ENCODE assay signal across 26 cellular contexts in the genomic region with DNA sequence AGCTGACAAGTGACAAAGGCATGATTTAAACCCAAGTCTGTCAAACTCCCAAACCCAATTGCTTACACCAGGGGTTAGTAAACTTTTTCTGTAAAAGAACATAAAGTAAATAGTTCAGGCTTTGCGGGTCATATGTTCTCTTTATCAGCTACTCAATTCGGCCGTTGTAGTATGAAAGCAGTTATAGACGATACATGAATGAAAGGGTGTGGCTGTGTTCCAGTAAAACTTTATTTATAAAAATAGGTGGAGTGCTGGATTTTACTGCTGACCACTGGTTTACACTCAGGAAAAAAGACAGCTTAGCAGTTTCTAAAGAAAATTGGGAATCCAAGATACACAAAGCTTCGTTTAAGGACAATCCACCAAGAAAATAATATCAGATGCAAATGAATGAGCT.
DNase-seq lines count a peak whose midpoint lies in the region; ATAC-seq, FAIRE-seq and TF ChIP-seq lines count a peak whose summit lies in the region.
"Had no signal": no experiment of that assay in that cellular context is flagged by ENCODE, and none has a peak within 500 bp of the region (broad histone marks: within the 10 kb centered on the region; RNA-seq: fewer than 3 reads in every experiment).

No MANE protein-coding gene starts in this region.

- H3K27me3 ChIP-seq in GM23338 (ENCODE audit: insufficient read depth) (no peaks in the 10 kb centered on the region), K562 (ENCODE audit: control insufficient read depth in 2 of 2, insufficient read depth in 2 of 2, low read length in 2 of 2) (peaks cover 0 to 3% of the 10 kb centered on the region in 2 experiments; a peak in 1 of 5 replicates)
- H3K27me3 ChIP-seq: BE2C, BLaER1 had no signal

- intact Hi-C loops in K562 (cut with micrococcal nuclease) = no loop called here
- intact Hi-C loops in mucosa of descending colon (cut with DNase I, micrococcal nuclease) = no loop called here

- H3K9me2 ChIP-seq in GM23338 (ENCODE audit: insufficient read depth) = 0 out of 2 replicates have a peak, but pooled peaks cover 10% of the 10 kb centered on the region

- in situ Hi-C loops in K562 (cut with MboI) = no loop called here

- 3% methylated on average over 5 of the region's 5 CpGs for WGBS in K562 (ENCODE audit: insufficient coverage, low coverage, missing lambda C conversion rate)

- no peaks in the 10 kb centered on the region for H4K20me1 ChIP-seq in GM23338 (replicated peaks; ENCODE audit: insufficient read depth)
- no peaks in the 10 kb centered on the region for H4K20me1 ChIP-seq in K562 (replicated peaks; ENCODE audit: control insufficient read depth, insufficient read depth, low read length)
- H4K20me1 ChIP-seq: BLaER1 had no signal

- H2AFZ ChIP-seq in GM23338 (peak overlapping the region; percentile 35; the same call in 1 of the 2 replicates), K562 (ENCODE audit: low read depth, low read length) (peak overlapping the region; percentile 26; the same call in 1 of the 2 replicates)

- TF ChIP-seq RAD21 in K562 (CRISPR knock-in tag; conservative IDR thresholded peaks at IDR 0.05 in 1 of 2, IDR thresholded peaks at IDR 0.05 in 1 of 2) = no peak

- no peak for TF ChIP-seq EP300 in K562 (IDR thresholded peaks at IDR 0.05; ENCODE audit: low read length)

- DNase-seq in GM23338 (ENCODE audit: low spot score) (no peak), K562 (ENCODE audit: extremely low read depth in 1 of 4, low spot score in 3 of 4) (no peak), mucosa of descending colon (no peak), NCI-H2081 (lab: John Stamatoyannopoulos, UW) (no peak), NCI-H345 treated with DMSO at 0.1 percent for 48 hours (lab: John Stamatoyannopoulos, UW; ENCODE audit: unreplicated experiment) (no peak)
- DNase-seq: 8988T; ACHN; BE2C; C1 segment of cervical spinal cord; CD4-positive, alpha-beta memory T cell; CD4-positive, CD25-positive, alpha-beta regulatory T cell; CD8-positive, alpha-beta memory T cell; COR-L47; DMS 273 treated with DMSO at 0.1 percent for 48 hours; DMS153; DMS53; DMS79; DND-41; EL; GDM1 had no signal

- no peaks in the 10 kb centered on the region for H3K4me1 Mint-ChIP-seq in GM23338
- H3K4me1 Mint-ChIP-seq: CD14-positive monocyte; CD4-positive, alpha-beta memory T cell; CD4-positive, CD25-positive, alpha-beta regulatory T cell; CD8-positive, alpha-beta memory T cell had no signal

- H3K36me3 ChIP-seq in GM23338 (ENCODE audit: insufficient read depth) (no peaks in the 10 kb centered on the region), K562 (ENCODE audit: control insufficient read depth, insufficient read depth, low read length) (no peaks in the 10 kb centered on the region), mucosa of descending colon (ENCODE audit: low read depth) (no peaks in the 10 kb centered on the region)
- H3K36me3 ChIP-seq: BE2C, BLaER1 had no signal

- no peak overlapping the region for H3K27ac Mint-ChIP-seq in GM23338
- H3K27ac Mint-ChIP-seq: CD14-positive monocyte; CD4-positive, alpha-beta memory T cell; CD4-positive, CD25-positive, alpha-beta regulatory T cell; CD8-positive, alpha-beta memory T cell had no signal

- ATAC-seq in GM23338 (no peak), K562 (no peak), mucosa of descending colon (peak; percentile 76)
- ATAC-seq: GM12878 had no signal

- no peaks in the 10 kb centered on the region for H3K4me1 ChIP-seq in GM23338 (ENCODE audit: insufficient read depth)
- no peaks in the 10 kb centered on the region for H3K4me1 ChIP-seq in K562 (replicated peaks in 1 of 2; ENCODE audit: control insufficient read depth in 2 of 2, insufficient read depth in 2 of 2, low read length in 2 of 2)
- no peaks in the 10 kb centered on the region for H3K4me1 ChIP-seq in mucosa of descending colon (ENCODE audit: low read depth)
- H3K4me1 ChIP-seq: BE2C, BLaER1 had no signal

- H3K4me3 ChIP-seq in GM23338 = no peak overlapping the region
- H3K4me3 ChIP-seq in K562 = no peak overlapping the region
- no peak overlapping the region for H3K4me3 ChIP-seq in mucosa of descending colon
- H3K4me3 ChIP-seq: BLaER1, GM12878 had no signal

- FAIRE-seq in K562 (lab: Jason Lieb, UNC) = no peak
- FAIRE-seq: A204.1, GM12878, GM12892, GM18507 had no signal

- no peak overlapping the region for H3K4me3 Mint-ChIP-seq in GM23338
- H3K4me3 Mint-ChIP-seq: CD14-positive monocyte; CD4-positive, alpha-beta memory T cell; CD4-positive, CD25-positive, alpha-beta regulatory T cell; CD8-positive, alpha-beta memory T cell had no signal

- CTCF ChIA-PET in K562 (lab: Yijun Ruan, JAX; ENCODE audit: low intra/inter-chr PET ratio) = no interaction called here

- peaks cover 8% of the 10 kb centered on the region; the same call in 2 of the 3 replicates for H3K9me3 Mint-ChIP-seq in GM23338
- H3K9me3 Mint-ChIP-seq: CD4-positive, alpha-beta memory T cell had no signal

- no peaks in the 10 kb centered on the region; the same call in 2 of the 3 replicates for H3K36me3 Mint-ChIP-seq in GM23338 (ENCODE audit: low read depth)
- H3K36me3 Mint-ChIP-seq: CD14-positive monocyte; CD4-positive, alpha-beta memory T cell; CD4-positive, CD25-positive, alpha-beta regulatory T cell; CD8-positive, alpha-beta memory T cell had no signal

- H3K27ac ChIP-seq in GM23338 (ENCODE audit: low read depth) (no peak overlapping the region), K562 (ENCODE audit: extremely low read depth, low read depth, low read length) (no peak overlapping the region)
- H3K27ac ChIP-seq: BLaER1 had no signal

- H3K79me2 ChIP-seq in GM23338 (replicated peaks; ENCODE audit: insufficient read depth) = no peaks in the 10 kb centered on the region
- no peaks in the 10 kb centered on the region for H3K79me2 ChIP-seq in K562 (ENCODE audit: control insufficient read depth, insufficient read depth, low read length)

- H3K9ac ChIP-seq in K562 (ENCODE audit: insufficient read depth in 1 of 2, low read depth in 2 of 2, low read length in 2 of 2) = no peak overlapping the region
- H3K9ac ChIP-seq: BLaER1 had no signal

- TF ChIP-seq POLR2A in K562 (conservative IDR thresholded peaks at IDR 0.05) = no peak

- H3K9me1 ChIP-seq in K562 (ENCODE audit: control insufficient read depth, insufficient read depth, low read length) = no peaks in the 10 kb centered on the region

- no peaks in the 10 kb centered on the region for H3K27me3 Mint-ChIP-seq in GM23338 (ENCODE audit: insufficient read depth, low read depth, poor library complexity)

- no TSS peak for BruUV-seq in K562 (replicated peaks; lab: Mats Ljungman, UMichigan)

- H3K9me3 ChIP-seq in K562 (replicated peaks; ENCODE audit: control insufficient read depth, insufficient read depth, low read depth, low read length) (no peaks in the 10 kb centered on the region), mucosa of descending colon (no peaks in the 10 kb centered on the region)
- H3K9me3 ChIP-seq: BE2C had no signal

- no peak for TF ChIP-seq CTCF in GM23338 (conservative IDR thresholded peaks at IDR 0.05; ENCODE audit: low read depth in 2 of 2)
- no peak for TF ChIP-seq CTCF in K562 (IDR thresholded peaks at IDR 0.05 in 2 of 3, conservative IDR thresholded peaks at IDR 0.05 in 1 of 3; ENCODE audit: insufficient read depth in 2 of 3, low read depth in 1 of 3, low read length in 3 of 3)
- no peak for TF ChIP-seq CTCF in mucosa of descending colon (IDR thresholded peaks at IDR 0.05)

- POLR2A ChIA-PET in K562 (lab: Yijun Ruan, JAX) = interaction anchor here (0.7 kb wide), 1 partner anchor 16 kb away, joined by 3 read pairs; no protein-coding TSS in a partner anchor

- H3K4me2 ChIP-seq in GM23338 (no peak overlapping the region), K562 (ENCODE audit: insufficient read depth, low read length) (no peak overlapping the region)
- H3K4me2 ChIP-seq: BLaER1 had no signal

- H3F3A ChIP-seq in GM23338 (replicated peaks; ENCODE audit: low read depth) = no peaks in the 10 kb centered on the region

TF ChIP-seq in GM23338, 12 proteins besides CTCF, POLR2A, EP300 and RAD21 (continues in another document):
- TF ChIP-seq EZH2phosphoT487 (IDR thresholded peaks at IDR 0.05; ENCODE audit: unreplicated experiment) = no peak
- TF ChIP-seq STAT1 (IDR thresholded peaks at IDR 0.05; ENCODE audit: unreplicated experiment) = no peak
